In genomic region chr7:139230774-139231512, GRCh38 we compare ENCODE assay signal across 8 cellular contexts. TPM values are rescaled to one million over a fixed set of nuclear protein-coding genes. Genes with fewer than 3 reads are reported as not detected.
A peak's percentile ranks its signal among the peaks of the same experiment; 100 is the strongest.
DNase-seq lines count a peak whose midpoint lies in the region; ATAC-seq, FAIRE-seq and TF ChIP-seq lines count a peak whose summit lies in the region.

TSS of gene UBN2 (plus strand) at chr7:139231237. CDS start at chr7:139231485, 248 bp downstream.

- peaks cover 39% of the 10 kb centered on the region for H3K79me2 ChIP-seq in OCI-LY7 (ENCODE audit: insufficient read depth, low read depth, low read length)

- no TSS peak for BruUV-seq in OCI-LY7 (replicated peaks; lab: Mats Ljungman, UMichigan)

- no peaks in the 10 kb centered on the region for H3K27me3 ChIP-seq in mononuclear cell (ENCODE audit: insufficient read depth, low read length)

- no peaks in the 10 kb centered on the region for H3K9me2 ChIP-seq in OCI-LY7 (ENCODE audit: insufficient read depth, low read length)

- DNase-seq in D721Med (ENCODE audit: insufficient read length, low spot score) (peak; percentile 86), HuH-7.5 (ENCODE audit: low spot score) (peak; percentile 94), OCI-LY7 (ENCODE audit: low spot score) (peak; percentile 96), activated T-cell treated with anti-CD3 and anti-CD28 coated beads for 1 hour (ENCODE audit: low read depth) (peak; percentile 78), epithelial cell of esophagus (ENCODE audit: low read depth) (peak; percentile 96)
- DNase-seq in stimulated activated CD8-positive, alpha-beta memory T cell treated with anti-CD3 and anti-CD28 coated beads, Interleukin-4, amount 100 ng/mL, for 1 hour (ENCODE audit: low read depth in 2 of 2, low spot score in 1 of 2), result peak; percentile 81 to 83

- H3K9me3 ChIP-seq in OCI-LY7 (ENCODE audit: low read length) (no peaks in the 10 kb centered on the region), mononuclear cell (ENCODE audit: low read depth, low read length) (no peaks in the 10 kb centered on the region)

- CTCF ChIA-PET in OCI-LY7 (lab: Charles Lee; ENCODE audit: unreplicated experiment), result no interaction called here

- peak within 1 kb of the TSS; percentile 96 for H2AFZ ChIP-seq in OCI-LY7 (ENCODE audit: low read length)

- TF ChIP-seq CTCF in D721Med (IDR thresholded peaks at IDR 0.05; ENCODE audit: insufficient read depth, missing control alignments), result no peak
- TF ChIP-seq CTCF in OCI-LY7 (conservative IDR thresholded peaks at IDR 0.05; ENCODE audit: low read length), result no peak
- TF ChIP-seq CTCF in epithelial cell of esophagus (IDR thresholded peaks at IDR 0.05; ENCODE audit: insufficient read depth, low read depth, low read length, missing control alignments), result no peak

- H3K27ac ChIP-seq in OCI-LY7 (ENCODE audit: low read depth, low read length, poor library complexity, severe bottlenecking), result peak within 1 kb of the TSS; percentile 63

- H3K4me3 ChIP-seq in OCI-LY7 (ENCODE audit: low read depth, low read length, poor library complexity, severe bottlenecking) (peak within 1 kb of the TSS; percentile 97), epithelial cell of esophagus (ENCODE audit: low read length) (peak within 1 kb of the TSS; percentile 79), mononuclear cell (ENCODE audit: low read length) (peak within 1 kb of the TSS; percentile 92)

- intact Hi-C loops in OCI-LY7 (cut with micrococcal nuclease; ENCODE audit: unreplicated experiment), result loop anchor here (1.0 to 2.0 kb wide), 2 partner anchors 109 to 122 kb away; partner anchors contain the start of gene ZC3HAV1

- H3K4me2 ChIP-seq in OCI-LY7 (ENCODE audit: low read length), result peak within 1 kb of the TSS; percentile 84

- peaks cover 14% of the 10 kb centered on the region for H3K4me1 ChIP-seq in OCI-LY7 (ENCODE audit: insufficient read depth, low read length, poor library complexity, severe bottlenecking)
- H3K4me1 ChIP-seq in mononuclear cell (ENCODE audit: insufficient read depth, low read length), result peaks cover 14% of the 10 kb centered on the region

- POLR2A ChIA-PET in OCI-LY7 (lab: Charles Lee), result interaction anchor here (0.5 to 1.4 kb wide), 5 partner anchors 14 to 1246 kb away, joined by 3 to 5 read pairs (median 4); no protein-coding TSS in a partner anchor

- H3K36me3 ChIP-seq in OCI-LY7 (ENCODE audit: insufficient read depth, low read length), result no peaks in the 10 kb centered on the region

- ATAC-seq in GM21526 (IDR thresholded peaks at IDR 0.05; ENCODE audit: low FRiP score, unreplicated experiment), result peak; percentile 96

- FAIRE-seq in D721Med (lab: Jason Lieb, UNC), result peak; percentile 71

- H4K20me1 ChIP-seq in OCI-LY7 (ENCODE audit: insufficient read depth, low read length), result peaks cover 10% of the 10 kb centered on the region; the same call in 1 of the 2 replicates

RNA-seq across cellular contexts. Expression of gene UBN2, which starts in this region (rescaled TPM):
- 7.2 and 8.0 TPM in 2 replicates for total RNA-seq in OCI-LY7 (2014; rRNA removed; shearing (Covaris generic))
- total RNA-seq in OCI-LY7 (2022), result 19.9 and 21.1 TPM in 2 replicates
- total RNA-seq in mononuclear cell, result 6.0 TPM

Comparison
In these comparisons a context has a peak if more than half of its experiments do, and no peak if none do; other contexts are left out.
1. Peak in every context shown above with its lines: DNase-seq, ATAC-seq, H3K4me3 ChIP-seq and H3K27ac ChIP-seq.